ENCODE assay signal across 18 cellular contexts in genomic region chr6:158783167-158783450, GRCh38. TPM values are rescaled to one million over a fixed set of nuclear protein-coding genes. Genes with fewer than 3 reads are reported as not detected.
DNase-seq lines count a peak whose midpoint lies in the region; ATAC-seq and TF ChIP-seq lines count a peak whose summit lies in the region.
"Had no signal": no experiment of that assay in that cellular context is flagged by ENCODE, and none has a peak within 500 bp of the region (broad histone marks: within the 10 kb centered on the region; RNA-seq: fewer than 3 reads in every experiment).

No MANE protein-coding gene starts in this region.

- H3K4me1 ChIP-seq in thyroid gland (peaks cover 47 to 63% of the 10 kb centered on the region in 2 donors), MM.1S (ENCODE audit: low read length) (no peaks in the 10 kb centered on the region), ovary (ENCODE audit: insufficient read depth) (no peaks in the 10 kb centered on the region), gastrocnemius medialis (no peaks in the 10 kb centered on the region)

- 80 to 100% methylated on average over 1 to 2 of the region's 4 CpGs for WGBS in thyroid gland, 2 donors
- 72 to 98% (median 90%) methylated on average over 4 of the region's 4 CpGs for WGBS in ovary, 3 donors

- H3K36me3 ChIP-seq in thyroid gland: peaks cover 40 to 41% of the 10 kb centered on the region in 2 donors
- no peaks in the 10 kb centered on the region for H3K36me3 ChIP-seq in MM.1S (replicated peaks; ENCODE audit: insufficient read depth, low read length)
- H3K36me3 ChIP-seq in ovary: no peaks in the 10 kb centered on the region
- H3K36me3 ChIP-seq in gastrocnemius medialis: peaks cover 0 to 48% of the 10 kb centered on the region in 2 donors

- H3K9me3 ChIP-seq in thyroid gland: no peaks in the 10 kb centered on the region
- H3K9me3 ChIP-seq in MM.1S (replicated peaks; ENCODE audit: insufficient read depth, low read length): no peaks in the 10 kb centered on the region
- no peaks in the 10 kb centered on the region for H3K9me3 ChIP-seq in ovary
- no peaks in the 10 kb centered on the region for H3K9me3 ChIP-seq in gastrocnemius medialis

- peaks cover 84% of the 10 kb centered on the region for H3K36me3 Mint-ChIP-seq in activated CD8-positive, alpha-beta T cell treated with anti-CD3 and anti-CD28 coated beads, Interleukin-2, amount 10 ng/mL, durations not matched to agents 7 days and 5 days (ENCODE audit: low read depth)
- H3K36me3 Mint-ChIP-seq in activated CD8-positive, alpha-beta T cell treated with anti-CD3 and anti-CD28 coated beads for 36 hours (ENCODE audit: low read depth): peaks cover 76% of the 10 kb centered on the region
- H3K36me3 Mint-ChIP-seq in memory B cell: peaks cover 51% of the 10 kb centered on the region

- no peaks in the 10 kb centered on the region for H4K20me1 ChIP-seq in MM.1S (ENCODE audit: insufficient read depth, low read length)

- no peak overlapping the region for H3K9ac ChIP-seq in MM.1S (ENCODE audit: low read length)

- H3K79me2 ChIP-seq in MM.1S (ENCODE audit: low read length): peaks cover 38% of the 10 kb centered on the region

- no peaks in the 10 kb centered on the region for H3K27me3 Mint-ChIP-seq in activated CD8-positive, alpha-beta T cell treated with anti-CD3 and anti-CD28 coated beads, Interleukin-2, amount 10 ng/mL, durations not matched to agents 7 days and 5 days (ENCODE audit: low read depth)
- no peaks in the 10 kb centered on the region for H3K27me3 Mint-ChIP-seq in activated CD8-positive, alpha-beta T cell treated with anti-CD3 and anti-CD28 coated beads for 36 hours
- H3K27me3 Mint-ChIP-seq in memory B cell: no peaks in the 10 kb centered on the region
- H3K27me3 Mint-ChIP-seq: natural killer cell treated with Interleukin-12 subunit alpha and Interleukin-12 subunit beta and Interleukin-15 and Interleukin-18, amount 100 ng/mL, for 72 hours had no signal

- no peak for TF ChIP-seq EP300 in ovary (IDR thresholded peaks at IDR 0.05)

- H3K9me3 Mint-ChIP-seq in activated CD8-positive, alpha-beta T cell treated with anti-CD3 and anti-CD28 coated beads, Interleukin-2, amount 10 ng/mL, durations not matched to agents 7 days and 5 days (ENCODE audit: insufficient read depth): no peaks in the 10 kb centered on the region
- no peaks in the 10 kb centered on the region for H3K9me3 Mint-ChIP-seq in activated CD8-positive, alpha-beta T cell treated with anti-CD3 and anti-CD28 coated beads for 36 hours
- H3K9me3 Mint-ChIP-seq in memory B cell: no peaks in the 10 kb centered on the region
- H3K9me3 Mint-ChIP-seq: CD8-positive, alpha-beta T cell; natural killer cell treated with Interleukin-12 subunit alpha and Interleukin-12 subunit beta and Interleukin-15 and Interleukin-18, amount 100 ng/mL, for 72 hours had no signal

- H3K27ac ChIP-seq in VCaP (peak overlapping the region; percentile 89), thyroid gland (peak overlapping the region; percentile 74 to 97 (median 93)), MM.1S (ENCODE audit: low read length) (no peak overlapping the region), ovary (no peak overlapping the region), gastrocnemius medialis (no peak overlapping the region)

- H3K9me2 ChIP-seq in MM.1S (replicated peaks; ENCODE audit: insufficient read depth, low read length): no peaks in the 10 kb centered on the region

- intact Hi-C loops in activated CD8-positive, alpha-beta T cell treated with anti-CD3 and anti-CD28 coated beads for 36 hours (cut with micrococcal nuclease): no loop called here
- intact Hi-C loops in thyroid gland (cut with DNase I): no loop called here
- intact Hi-C loops in ovary (cut with DNase I): no loop called here
- intact Hi-C loops in gastrocnemius medialis (cut with DNase I; ENCODE audit: low total_unique reads): no loop called here

- H3K27ac Mint-ChIP-seq in activated CD8-positive, alpha-beta T cell treated with anti-CD3 and anti-CD28 coated beads, Interleukin-2, amount 10 ng/mL, durations not matched to agents 7 days and 5 days: peak overlapping the region; percentile 43
- H3K27ac Mint-ChIP-seq in activated CD8-positive, alpha-beta T cell treated with anti-CD3 and anti-CD28 coated beads for 36 hours: no peak overlapping the region
- H3K27ac Mint-ChIP-seq in memory B cell: peak overlapping the region; percentile 58
- H3K27ac Mint-ChIP-seq: CD8-positive, alpha-beta T cell had no signal

- no peak for TF ChIP-seq CTCF in activated CD8-positive, alpha-beta T cell treated with anti-CD3 and anti-CD28 coated beads for 36 hours (IDR thresholded peaks at IDR 0.05)
- no peak for TF ChIP-seq CTCF in VCaP (conservative IDR thresholded peaks at IDR 0.05)
- no peak for TF ChIP-seq CTCF in thyroid gland (IDR thresholded peaks at IDR 0.05)
- no peak for TF ChIP-seq CTCF in MM.1S (IDR thresholded peaks at IDR 0.05; ENCODE audit: low read length)
- no peak for TF ChIP-seq CTCF in ovary (IDR thresholded peaks at IDR 0.05)
- no peak for TF ChIP-seq CTCF in gastrocnemius medialis (IDR thresholded peaks at IDR 0.05 in 4 of 5, conservative IDR thresholded peaks at IDR 0.05 in 1 of 5)

- H3K4me3 ChIP-seq in thyroid gland (replicated peaks in 1 of 3): no peak overlapping the region
- no peak overlapping the region for H3K4me3 ChIP-seq in MM.1S (ENCODE audit: low read length)
- H3K4me3 ChIP-seq in ovary: no peak overlapping the region
- no peak overlapping the region for H3K4me3 ChIP-seq in gastrocnemius medialis

- H3F3A ChIP-seq in MM.1S (ENCODE audit: insufficient read depth, low read length): no peaks in the 10 kb centered on the region

- ATAC-seq in activated CD8-positive, alpha-beta T cell treated with anti-CD3 and anti-CD28 coated beads, Interleukin-2, amount 10 ng/mL, durations not matched to agents 7 days and 5 days: no peak
- ATAC-seq in activated CD8-positive, alpha-beta T cell treated with anti-CD3 and anti-CD28 coated beads for 36 hours: no peak
- ATAC-seq in memory B cell (ENCODE audit: low read depth) (no peak), gastrocnemius medialis (no peak)
- ATAC-seq: CD8-positive, alpha-beta T cell; Panc1 had no signal

- H3K4me3 Mint-ChIP-seq in activated CD8-positive, alpha-beta T cell treated with anti-CD3 and anti-CD28 coated beads, Interleukin-2, amount 10 ng/mL, durations not matched to agents 7 days and 5 days: no peak overlapping the region
- H3K4me3 Mint-ChIP-seq in activated CD8-positive, alpha-beta T cell treated with anti-CD3 and anti-CD28 coated beads for 36 hours: no peak overlapping the region
- no peak overlapping the region for H3K4me3 Mint-ChIP-seq in memory B cell
- H3K4me3 Mint-ChIP-seq: CD8-positive, alpha-beta T cell; natural killer cell treated with Interleukin-12 subunit alpha and Interleukin-12 subunit beta and Interleukin-15 and Interleukin-18, amount 100 ng/mL, for 72 hours had no signal

- DNase-seq in activated CD8-positive, alpha-beta T cell treated with anti-CD3 and anti-CD28 coated beads, Interleukin-2, amount 10 ng/mL, durations not matched to agents 7 days and 5 days: no peak
- DNase-seq in activated CD8-positive, alpha-beta T cell treated with anti-CD3 and anti-CD28 coated beads for 36 hours: no peak
- no peak for DNase-seq in memory B cell (ENCODE audit: low spot score in 2 of 2)
- no peak for DNase-seq in thyroid gland
- DNase-seq in MM.1S: no peak
- DNase-seq in ovary: no peak
- no peak for DNase-seq in gastrocnemius medialis
- DNase-seq: activated CD4-positive, alpha-beta T cell treated with anti-CD3 and anti-CD28 coated beads, Interleukin-2, amount 50 U/mL, for 48 hours; activated effector memory CD4-positive, alpha-beta T cell treated with anti-CD3 and anti-CD28 coated beads, Interleukin-2, amount 50 U/mL, for 16 hours; cerebellar nuclear complex; NCI-H2029 treated with DMSO at 0.1 percent for 48 hours; NCI-H526 treated with DMSO at 0.1 percent for 48 hours; right cardiac atrium; stimulated activated CD4-positive, alpha-beta T cell treated with anti-CD3 and anti-CD28 coated beads, Interleukin-2, amount 100 ng/mL, for 24 hours had no signal

- in situ Hi-C loops in gastrocnemius medialis (cut with MboI; ENCODE audit: low sequenced_read_pairs in 4 of 4): no loop called here

- no peak overlapping the region for H2AFZ ChIP-seq in MM.1S (ENCODE audit: low read length)

- CTCF ChIA-PET in activated CD8-positive, alpha-beta T cell treated with anti-CD3 and anti-CD28 coated beads, Interleukin-2, amount 10 ng/mL, durations not matched to agents 7 days and 5 days (lab: Charles Lee): interaction anchor here (1.2 to 1.4 kb wide), 2 partner anchors 10 to 352 kb away, joined by 4 to 5 read pairs; no protein-coding TSS in a partner anchor
- CTCF ChIA-PET in activated CD8-positive, alpha-beta T cell treated with anti-CD3 and anti-CD28 coated beads for 36 hours (lab: Charles Lee): interaction anchor here (1.3 kb wide), 1 partner anchor 188 kb away, joined by 4 read pairs; no protein-coding TSS in a partner anchor

- TF ChIP-seq POLR2A in thyroid gland (IDR thresholded peaks at IDR 0.05): no peak
- TF ChIP-seq POLR2A in ovary (IDR thresholded peaks at IDR 0.05): no peak
- no peak for TF ChIP-seq POLR2A in gastrocnemius medialis (IDR thresholded peaks at IDR 0.05)

- POLR2A ChIA-PET in activated CD8-positive, alpha-beta T cell treated with anti-CD3 and anti-CD28 coated beads, Interleukin-2, amount 10 ng/mL, durations not matched to agents 7 days and 5 days (lab: Charles Lee): no interaction called here
- POLR2A ChIA-PET in activated CD8-positive, alpha-beta T cell treated with anti-CD3 and anti-CD28 coated beads for 36 hours (lab: Charles Lee): no interaction called here

- H3K27me3 ChIP-seq in thyroid gland: no peaks in the 10 kb centered on the region
- H3K27me3 ChIP-seq in MM.1S (replicated peaks; ENCODE audit: insufficient read depth, low read length): no peaks in the 10 kb centered on the region
- no peaks in the 10 kb centered on the region for H3K27me3 ChIP-seq in ovary
- H3K27me3 ChIP-seq in gastrocnemius medialis: no peaks in the 10 kb centered on the region

- peaks cover 34% of the 10 kb centered on the region for H3K4me1 Mint-ChIP-seq in activated CD8-positive, alpha-beta T cell treated with anti-CD3 and anti-CD28 coated beads, Interleukin-2, amount 10 ng/mL, durations not matched to agents 7 days and 5 days (ENCODE audit: low read depth)
- peaks cover 25% of the 10 kb centered on the region for H3K4me1 Mint-ChIP-seq in activated CD8-positive, alpha-beta T cell treated with anti-CD3 and anti-CD28 coated beads for 36 hours (ENCODE audit: low read depth)
- peaks cover 10% of the 10 kb centered on the region for H3K4me1 Mint-ChIP-seq in memory B cell

- no peak overlapping the region for H3K4me2 ChIP-seq in MM.1S (ENCODE audit: low read depth, low read length)

RNA-seq across cellular contexts. Expression of gene EZR, which starts 36.1 kb away (rescaled TPM):
- total RNA-seq in activated CD8-positive, alpha-beta T cell treated with anti-CD3 and anti-CD28 coated beads, Interleukin-2, amount 10 ng/mL, durations not matched to agents 7 days and 5 days: 100 to 1,000 TPM; 177 to 180 TPM
- 100 to 1,000 TPM; 199 to 206 TPM for total RNA-seq in activated CD8-positive, alpha-beta T cell treated with anti-CD3 and anti-CD28 coated beads for 36 hours
- total RNA-seq in thyroid gland: 100 to 1,000 TPM; 221 to 412 (median 339) TPM
- total RNA-seq in ovary: 100 to 1,000 TPM in 4 of 7 donors, 10 to 100 TPM in 3; 39.0 to 214 (median 116) TPM
- polyA plus RNA-seq in ovary: 10 to 100 TPM; 45.1 to 85.6 TPM
- total RNA-seq in gastrocnemius medialis: 10 to 100 TPM; 18.1 to 54.1 (median 33.6) TPM

Comparison
In these comparisons a context has a peak if more than half of its experiments do, and no peak if none do; other contexts are left out.
1. H3K27ac ChIP-seq: peak in VCaP (single experiment) and thyroid gland (3 of 3); none in MM.1S (single experiment), ovary (0 of 2) and gastrocnemius medialis (0 of 4).